ENCODE assay signal across 10 cellular contexts in genomic region chr5:159095882-159096554, GRCh38. TPM values are rescaled to one million over a fixed set of nuclear protein-coding genes. Genes with fewer than 3 reads are reported as not detected.
DNase-seq lines count a peak whose midpoint lies in the region; ATAC-seq and TF ChIP-seq lines count a peak whose summit lies in the region.
"Had no signal": no experiment of that assay in that cellular context is flagged by ENCODE, and none has a peak within 500 bp of the region (broad histone marks: within the 10 kb centered on the region; RNA-seq: fewer than 3 reads in every experiment).

No MANE protein-coding gene starts in this region.

- WGBS in heart left ventricle, 4 donors, result 39 to 58% (median 42%) methylated on average over 20 to 27 of the region's 27 CpGs
- 68 to 70% methylated on average over 14 to 27 of the region's 27 CpGs for WGBS in upper lobe of left lung, 2 donors

- intact Hi-C loops in heart left ventricle (cut with DNase I) (loop anchor here (2.0 to 10.0 kb wide), 7 partner anchors 34 to 294 kb away; no protein-coding TSS in a partner anchor), left ventricle myocardium superior (cut with micrococcal nuclease) (no loop called here)
- intact Hi-C loops in naive thymus-derived CD4-positive, alpha-beta T cell (cut with micrococcal nuclease), result loop anchor here in 1 of 2 donors (5.0 kb wide), 1 partner anchor 219 kb away; no protein-coding TSS in a partner anchor

- H3K36me3 ChIP-seq in heart left ventricle (peaks cover 0 to 5% (median 0%) of the 10 kb centered on the region in 9 donors), upper lobe of left lung (no peaks in the 10 kb centered on the region)
- H3K36me3 ChIP-seq in naive thymus-derived CD4-positive, alpha-beta T cell (ENCODE audit: control insufficient read depth in 2 of 3, insufficient read depth in 3 of 3, low read length in 3 of 3), result no peaks in the 10 kb centered on the region

- DNase-seq in heart left ventricle (no peak), left ventricle myocardium superior (no peak), coronary artery (ENCODE audit: low spot score) (no peak), upper lobe of left lung (no peak), AML-193 (lab: John Stamatoyannopoulos, UW) (no peak), GM19240 (ENCODE audit: insufficient read length, low spot score) (no peak)
- no peak for DNase-seq in naive thymus-derived CD4-positive, alpha-beta T cell
- DNase-seq in activated CD4-positive, alpha-beta T cell treated with anti-CD3 and anti-CD28 coated beads, Interleukin-2, amount 50 U/mL, for 1 hour, result no peak
- DNase-seq: NCI-H1417 had no signal

- H3K27ac Mint-ChIP-seq in naive thymus-derived CD4-positive, alpha-beta T cell, result no peak overlapping the region
- H3K27ac Mint-ChIP-seq: activated T-helper 17 cell treated with anti-CD3 and anti-CD28 coated beads, Interleukin-2, amount 50 U/mL, for 72 hours had no signal

- peaks cover 35 to 82% (median 39%) of the 10 kb centered on the region in 5 donors for H3K27me3 Mint-ChIP-seq in naive thymus-derived CD4-positive, alpha-beta T cell

- peak overlapping the region in 11 of 12 donors; percentile 56 to 87 (median 72) for H3K4me3 ChIP-seq in heart left ventricle
- peak overlapping the region; percentile 90 for H3K4me3 ChIP-seq in coronary artery
- no peak overlapping the region for H3K4me3 ChIP-seq in naive thymus-derived CD4-positive, alpha-beta T cell (ENCODE audit: low read length)
- H3K4me3 ChIP-seq in upper lobe of left lung, result peak overlapping the region in 2 of 4 donors; percentile 19 to 50

- no peak for TF ChIP-seq CTCF in heart left ventricle (IDR thresholded peaks at IDR 0.05)
- no peak for TF ChIP-seq CTCF in coronary artery (IDR thresholded peaks at IDR 0.05)
- no peak for TF ChIP-seq CTCF in upper lobe of left lung (IDR thresholded peaks at IDR 0.05)

- TF ChIP-seq EP300 in upper lobe of left lung (IDR thresholded peaks at IDR 0.05), result no peak

- POLR2A ChIA-PET in naive thymus-derived CD4-positive, alpha-beta T cell (lab: Charles Lee), result no interaction called here

- peaks cover 0 to 2% (median 0%) of the 10 kb centered on the region in 11 donors for H3K9me3 Mint-ChIP-seq in naive thymus-derived CD4-positive, alpha-beta T cell
- H3K9me3 Mint-ChIP-seq: activated T-helper 17 cell treated with anti-CD3 and anti-CD28 coated beads, Interleukin-2, amount 50 U/mL, for 72 hours had no signal

- no peaks in the 10 kb centered on the region for H3K36me3 Mint-ChIP-seq in naive thymus-derived CD4-positive, alpha-beta T cell

- H3K9me3 ChIP-seq in heart left ventricle (no peaks in the 10 kb centered on the region), upper lobe of left lung (no peaks in the 10 kb centered on the region)
- no peaks in the 10 kb centered on the region for H3K9me3 ChIP-seq in naive thymus-derived CD4-positive, alpha-beta T cell (ENCODE audit: control insufficient read depth in 2 of 3, low read length in 3 of 3)

- CTCF ChIA-PET in naive thymus-derived CD4-positive, alpha-beta T cell (lab: Charles Lee), result interaction anchor here (1.5 to 1.8 kb wide), 2 partner anchors 11 to 400 kb away, joined by 6 read pairs; no protein-coding TSS in a partner anchor

- H3K27ac ChIP-seq in heart left ventricle (peak overlapping the region; percentile 10 to 95 (median 92)), coronary artery (peak overlapping the region; percentile 85 to 97), upper lobe of left lung (peak overlapping the region in 3 of 4 donors; percentile 34 to 71 (median 62))
- no peak overlapping the region for H3K27ac ChIP-seq in naive thymus-derived CD4-positive, alpha-beta T cell (ENCODE audit: low read depth, low read length)

- ATAC-seq in heart left ventricle, result no peak
- no peak for ATAC-seq in left ventricle myocardium superior
- no peak for ATAC-seq in naive thymus-derived CD4-positive, alpha-beta T cell
- no peak for ATAC-seq in upper lobe of left lung (ENCODE audit: low FRiP score in 2 of 2)
- ATAC-seq: activated T-helper 17 cell treated with anti-CD3 and anti-CD28 coated beads, Interleukin-2, amount 50 U/mL, for 72 hours had no signal

- H3K27me3 ChIP-seq in heart left ventricle (peaks cover 0 to 38% (median 4%) of the 10 kb centered on the region in 9 donors), upper lobe of left lung (peaks cover 0 to 26% (median 5%) of the 10 kb centered on the region in 4 donors)
- H3K27me3 ChIP-seq in naive thymus-derived CD4-positive, alpha-beta T cell (ENCODE audit: control insufficient read depth in 2 of 2, insufficient read depth in 2 of 2, low read length in 2 of 2), result peaks cover 15 to 17% of the 10 kb centered on the region in 2 donors

- TF ChIP-seq POLR2A in heart left ventricle (IDR thresholded peaks at IDR 0.05) (no peak), upper lobe of left lung (IDR thresholded peaks at IDR 0.05) (no peak)

- H3K4me1 Mint-ChIP-seq in naive thymus-derived CD4-positive, alpha-beta T cell, result peaks cover 28 to 52% (median 39%) of the 10 kb centered on the region in 7 donors

- H3K4me1 ChIP-seq in heart left ventricle, result peaks cover 0 to 59% (median 24%) of the 10 kb centered on the region in 12 donors
- peaks cover 13 to 19% of the 10 kb centered on the region in 2 donors for H3K4me1 ChIP-seq in naive thymus-derived CD4-positive, alpha-beta T cell (ENCODE audit: control insufficient read depth in 2 of 2, insufficient read depth in 2 of 2, low read length in 2 of 2)
- peaks cover 24 to 44% (median 26%) of the 10 kb centered on the region in 4 donors for H3K4me1 ChIP-seq in upper lobe of left lung

- H3K4me3 Mint-ChIP-seq in naive thymus-derived CD4-positive, alpha-beta T cell, result peak overlapping the region in 6 of 10 donors; percentile 3 to 87 (median 28)
- H3K4me3 Mint-ChIP-seq: activated T-helper 17 cell treated with anti-CD3 and anti-CD28 coated beads, Interleukin-2, amount 50 U/mL, for 72 hours had no signal

RNA-seq across cellular contexts. Expression of gene EBF1, which starts 3.7 kb away (rescaled TPM):
- total RNA-seq in heart left ventricle (10 to 100 TPM in 7 of 9 donors, 1 to 10 TPM in 2; 6.5 to 24.9 (median 11.8) TPM), left ventricle myocardium superior (8.5 TPM), upper lobe of left lung (10 to 100 TPM in 1 of 6 donors, 1 to 10 TPM in 5; 3.2 to 13.6 (median 5.3) TPM)
- 1 to 10 TPM; 4.0 to 4.8 TPM for polyA plus RNA-seq in heart left ventricle
- total RNA-seq in naive thymus-derived CD4-positive, alpha-beta T cell, result 1 to 10 TPM in 1 of 5 experiments, under 1 TPM in 3, not detected in 1; 0.22 to 1.4 (median 0.47) TPM
- not detected for polyA plus RNA-seq in naive thymus-derived CD4-positive, alpha-beta T cell
